22 cellular contexts compared by ENCODE assay signal in the genomic region with DNA sequence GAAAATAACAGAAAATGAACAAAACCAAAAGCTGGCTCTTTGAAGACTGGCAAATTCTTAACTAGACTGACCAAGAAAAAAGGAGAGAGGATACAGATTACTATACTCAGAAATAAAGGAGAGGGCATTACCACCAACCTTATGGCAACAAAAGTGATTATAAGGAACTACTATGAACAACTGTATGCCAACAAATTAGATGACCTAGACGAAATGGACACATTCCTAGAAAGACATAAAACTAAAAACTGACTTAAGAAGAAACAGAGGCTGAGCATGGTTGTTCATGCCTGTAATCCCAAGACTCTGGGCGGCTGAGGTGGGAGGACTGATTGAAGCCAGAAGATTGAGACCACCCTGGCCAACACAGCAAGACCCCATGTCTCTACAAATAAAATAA. TPM values are rescaled to one million over a fixed set of nuclear protein-coding genes. Genes with fewer than 3 reads are reported as not detected.
DNase-seq lines count a peak whose midpoint lies in the region; ATAC-seq and TF ChIP-seq lines count a peak whose summit lies in the region.
"Had no signal": no experiment of that assay in that cellular context is flagged by ENCODE, and none has a peak within 500 bp of the region (broad histone marks: within the 10 kb centered on the region; RNA-seq: fewer than 3 reads in every experiment).

No MANE protein-coding gene starts in this region.

- no peaks in the 10 kb centered on the region for H3K9me3 Mint-ChIP-seq in activated T-cell treated with anti-CD3 and anti-CD28 coated beads, Interleukin-2, amount 50 U/mL, for 24 hours
- peaks cover 4% of the 10 kb centered on the region for H3K9me3 Mint-ChIP-seq in natural killer cell treated with Interleukin-12 subunit alpha and Interleukin-12 subunit beta and Interleukin-15 and Interleukin-18, amount 100 ng/mL, for 72 hours
- no peaks in the 10 kb centered on the region for H3K9me3 Mint-ChIP-seq in natural killer cell
- no peaks in the 10 kb centered on the region for H3K9me3 Mint-ChIP-seq in activated naive CD8-positive, alpha-beta T cell treated with anti-CD3 and anti-CD28 coated beads for 36 hours
- H3K9me3 Mint-ChIP-seq in activated naive CD4-positive, alpha-beta T cell treated with anti-CD3 and anti-CD28 coated beads, Interleukin-2, amount 10 ng/mL, durations not matched to agents 7 days and 5 days: no peaks in the 10 kb centered on the region
- H3K9me3 Mint-ChIP-seq: CD8-positive, alpha-beta memory T cell; IgD-negative memory B cell had no signal

- no peak overlapping the region for H3K4me3 Mint-ChIP-seq in activated T-cell treated with anti-CD3 and anti-CD28 coated beads, Interleukin-2, amount 50 U/mL, for 24 hours
- no peak overlapping the region for H3K4me3 Mint-ChIP-seq in natural killer cell treated with Interleukin-12 subunit alpha and Interleukin-12 subunit beta and Interleukin-15 and Interleukin-18, amount 100 ng/mL, for 72 hours
- H3K4me3 Mint-ChIP-seq in natural killer cell: no peak overlapping the region
- H3K4me3 Mint-ChIP-seq in activated naive CD8-positive, alpha-beta T cell treated with anti-CD3 and anti-CD28 coated beads for 36 hours: no peak overlapping the region
- H3K4me3 Mint-ChIP-seq in activated naive CD4-positive, alpha-beta T cell treated with anti-CD3 and anti-CD28 coated beads, Interleukin-2, amount 10 ng/mL, durations not matched to agents 7 days and 5 days: no peak overlapping the region
- H3K4me3 Mint-ChIP-seq: CD8-positive, alpha-beta memory T cell; HFFc6; IgD-negative memory B cell had no signal

- H3K27me3 Mint-ChIP-seq in activated T-cell treated with anti-CD3 and anti-CD28 coated beads, Interleukin-2, amount 50 U/mL, for 24 hours: no peaks in the 10 kb centered on the region
- no peaks in the 10 kb centered on the region for H3K27me3 Mint-ChIP-seq in natural killer cell treated with Interleukin-12 subunit alpha and Interleukin-12 subunit beta and Interleukin-15 and Interleukin-18, amount 100 ng/mL, for 72 hours
- H3K27me3 Mint-ChIP-seq in natural killer cell (ENCODE audit: low read depth in 2 of 2): no peaks in the 10 kb centered on the region
- H3K27me3 Mint-ChIP-seq in activated naive CD8-positive, alpha-beta T cell treated with anti-CD3 and anti-CD28 coated beads for 36 hours: no peaks in the 10 kb centered on the region
- H3K27me3 Mint-ChIP-seq in activated naive CD4-positive, alpha-beta T cell treated with anti-CD3 and anti-CD28 coated beads, Interleukin-2, amount 10 ng/mL, durations not matched to agents 7 days and 5 days: no peaks in the 10 kb centered on the region
- H3K27me3 Mint-ChIP-seq: CD4-positive, CD25-positive, alpha-beta regulatory T cell; CD8-positive, alpha-beta memory T cell; IgD-negative memory B cell had no signal

- CTCF ChIA-PET in activated naive CD4-positive, alpha-beta T cell treated with anti-CD3 and anti-CD28 coated beads, Interleukin-2, amount 10 ng/mL, durations not matched to agents 7 days and 5 days (lab: Charles Lee): no interaction called here

- H3K27ac Mint-ChIP-seq in activated T-cell treated with anti-CD3 and anti-CD28 coated beads, Interleukin-2, amount 50 U/mL, for 24 hours: peak overlapping the region; percentile 31
- H3K27ac Mint-ChIP-seq in natural killer cell treated with Interleukin-12 subunit alpha and Interleukin-12 subunit beta and Interleukin-15 and Interleukin-18, amount 100 ng/mL, for 72 hours: peak overlapping the region; percentile 1 to 82
- H3K27ac Mint-ChIP-seq in natural killer cell: no peak overlapping the region
- peak overlapping the region; percentile 69 for H3K27ac Mint-ChIP-seq in activated naive CD8-positive, alpha-beta T cell treated with anti-CD3 and anti-CD28 coated beads for 36 hours
- no peak overlapping the region for H3K27ac Mint-ChIP-seq in activated naive CD4-positive, alpha-beta T cell treated with anti-CD3 and anti-CD28 coated beads, Interleukin-2, amount 10 ng/mL, durations not matched to agents 7 days and 5 days
- H3K27ac Mint-ChIP-seq: CD4-positive, CD25-positive, alpha-beta regulatory T cell; HFFc6 had no signal

- TF ChIP-seq CTCF in natural killer cell (IDR thresholded peaks at IDR 0.05): no peak

- no peak for DNase-seq in activated T-cell treated with anti-CD3 and anti-CD28 coated beads, Interleukin-2, amount 50 U/mL, for 24 hours
- no peak for DNase-seq in activated T-cell treated with anti-CD3 and anti-CD28 coated beads for 4 hours
- no peak for DNase-seq in natural killer cell treated with Interleukin-12 subunit alpha and Interleukin-12 subunit beta and Interleukin-15 and Interleukin-18, amount 100 ng/mL, for 72 hours (ENCODE audit: low spot score)
- DNase-seq in natural killer cell: no peak
- DNase-seq in activated naive CD8-positive, alpha-beta T cell treated with anti-CD3 and anti-CD28 coated beads for 36 hours: no peak
- no peak for DNase-seq in activated naive CD4-positive, alpha-beta T cell treated with anti-CD3 and anti-CD28 coated beads, Interleukin-2, amount 10 ng/mL, durations not matched to agents 7 days and 5 days
- DNase-seq: ACHN; BE2C; C1 segment of cervical spinal cord; CD4-positive, CD25-positive, alpha-beta regulatory T cell; CD8-positive, alpha-beta memory T cell; COR-L47; DMS 273 treated with DMSO at 0.1 percent for 48 hours; DMS53; DND-41; EL; GM23248; HCEC 1CT; HFFc6 had no signal

- peaks cover 64% of the 10 kb centered on the region for H3K4me1 Mint-ChIP-seq in activated T-cell treated with anti-CD3 and anti-CD28 coated beads, Interleukin-2, amount 50 U/mL, for 24 hours (ENCODE audit: low read depth)
- peaks cover 64 to 77% of the 10 kb centered on the region in 2 donors for H3K4me1 Mint-ChIP-seq in natural killer cell treated with Interleukin-12 subunit alpha and Interleukin-12 subunit beta and Interleukin-15 and Interleukin-18, amount 100 ng/mL, for 72 hours (ENCODE audit: low read depth in 2 of 2)
- peaks cover 63 to 68% of the 10 kb centered on the region in 2 donors for H3K4me1 Mint-ChIP-seq in natural killer cell
- peaks cover 62% of the 10 kb centered on the region for H3K4me1 Mint-ChIP-seq in activated naive CD8-positive, alpha-beta T cell treated with anti-CD3 and anti-CD28 coated beads for 36 hours
- peaks cover 42% of the 10 kb centered on the region for H3K4me1 Mint-ChIP-seq in activated naive CD4-positive, alpha-beta T cell treated with anti-CD3 and anti-CD28 coated beads, Interleukin-2, amount 10 ng/mL, durations not matched to agents 7 days and 5 days

- intact Hi-C loops in natural killer cell (cut with micrococcal nuclease): no loop called here

- ATAC-seq in natural killer cell treated with Interleukin-12 subunit alpha and Interleukin-12 subunit beta and Interleukin-15 and Interleukin-18, amount 100 ng/mL, for 72 hours: no peak
- no peak for ATAC-seq in natural killer cell
- no peak for ATAC-seq in HG02840 (IDR thresholded peaks at IDR 0.05; ENCODE audit: low FRiP score, unreplicated experiment)
- ATAC-seq: GM12878 had no signal

- peaks cover 75% of the 10 kb centered on the region for H3K36me3 Mint-ChIP-seq in activated T-cell treated with anti-CD3 and anti-CD28 coated beads, Interleukin-2, amount 50 U/mL, for 24 hours (ENCODE audit: low read depth)
- peaks cover 28% of the 10 kb centered on the region for H3K36me3 Mint-ChIP-seq in natural killer cell treated with Interleukin-12 subunit alpha and Interleukin-12 subunit beta and Interleukin-15 and Interleukin-18, amount 100 ng/mL, for 72 hours
- H3K36me3 Mint-ChIP-seq in natural killer cell: no peaks in the 10 kb centered on the region
- H3K36me3 Mint-ChIP-seq in activated naive CD8-positive, alpha-beta T cell treated with anti-CD3 and anti-CD28 coated beads for 36 hours: peaks cover 57% of the 10 kb centered on the region
- H3K36me3 Mint-ChIP-seq in activated naive CD4-positive, alpha-beta T cell treated with anti-CD3 and anti-CD28 coated beads, Interleukin-2, amount 10 ng/mL, durations not matched to agents 7 days and 5 days: peaks cover 63% of the 10 kb centered on the region

RNA-seq across cellular contexts. Expression of gene TRPC4AP, which starts 33.5 kb away (rescaled TPM):
- 10 to 100 TPM; 62.8 to 86.4 TPM for total RNA-seq in natural killer cell treated with Interleukin-12 subunit alpha and Interleukin-12 subunit beta and Interleukin-15 and Interleukin-18, amount 100 ng/mL, for 72 hours
- total RNA-seq in natural killer cell: 10 to 100 TPM; 72.3 to 79.0 (median 74.4) TPM
- 10 to 100 TPM; 39.6 to 43.1 TPM for total RNA-seq in activated naive CD8-positive, alpha-beta T cell treated with anti-CD3 and anti-CD28 coated beads for 36 hours

Comparison
In these comparisons a context has a peak if more than half of its experiments do, and no peak if none do; other contexts are left out.
1. H3K27ac Mint-ChIP-seq: peak in activated T-cell treated with anti-CD3 and anti-CD28 coated beads, Interleukin-2, amount 50 U/mL, for 24 hours (single experiment), natural killer cell treated with Interleukin-12 subunit alpha and Interleukin-12 subunit beta and Interleukin-15 and Interleukin-18, amount 100 ng/mL, for 72 hours (2 of 2) and activated naive CD8-positive, alpha-beta T cell treated with anti-CD3 and anti-CD28 coated beads for 36 hours (single experiment); none in natural killer cell (0 of 2) and activated naive CD4-positive, alpha-beta T cell treated with anti-CD3 and anti-CD28 coated beads, Interleukin-2, amount 10 ng/mL, durations not matched to agents 7 days and 5 days (single experiment).